Comparison of ENCODE assay signal across 1 cellular context in the genomic region with DNA sequence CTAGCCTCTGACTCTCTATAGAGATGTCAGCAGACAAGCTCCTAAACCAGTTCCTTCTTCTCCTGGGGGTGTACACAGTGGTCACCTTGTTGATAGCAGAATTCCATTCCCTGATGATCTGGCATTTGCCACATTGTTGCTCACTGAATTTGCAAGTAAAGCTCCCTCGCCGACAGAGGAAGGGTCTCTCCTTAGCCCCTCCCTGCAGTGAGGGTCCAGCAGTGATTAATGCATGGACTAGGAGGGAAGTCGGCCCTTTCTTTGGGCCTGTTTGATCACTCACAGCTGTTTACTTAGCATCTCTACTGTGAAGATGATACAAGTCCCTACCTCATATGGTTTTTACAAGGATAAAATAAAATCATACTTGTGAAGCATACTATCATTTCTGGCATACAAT.
TF ChIP-seq lines count a peak whose summit lies in the region.

No MANE protein-coding gene starts in this region.

TF ChIP-seq in H1, 55 proteins besides CTCF, POLR2A, EP300 and RAD21:
- no peak for TF ChIP-seq CREB1 (IDR thresholded peaks at IDR 0.05)
- no peak for TF ChIP-seq ATF2 (IDR thresholded peaks at IDR 0.05; ENCODE audit: low read length)
- no peak for TF ChIP-seq GABPA (IDR thresholded peaks at IDR 0.05; ENCODE audit: borderline replicate concordance, insufficient read depth, low read length)
